24 cellular contexts compared by ENCODE assay signal in genomic region chr20:24461848-24462247, GRCh38. TPM values are rescaled to one million over a fixed set of nuclear protein-coding genes. Genes with fewer than 3 reads are reported as not detected.
"Had no signal": no experiment of that assay in that cellular context is flagged by ENCODE, and none has a peak within 500 bp of the region (broad histone marks: within the 10 kb centered on the region; RNA-seq: fewer than 3 reads in every experiment).

No MANE protein-coding gene starts in this region.

- DNase-seq: activated B cell treated with CpG ODN at 0.5 μM for 24 hours; activated CD4-positive, alpha-beta memory T cell treated with anti-CD3 and anti-CD28 coated beads for 36 hours; activated CD4-positive, alpha-beta T cell treated with anti-CD3 and anti-CD28 coated beads for 4 hours; activated gamma-delta T cell treated with Interleukin-2 at 50 U/mL for 16 hours; activated naive CD8-positive, alpha-beta T cell treated with anti-CD3 and anti-CD28 coated beads for 36 hours; activated T-cell treated with anti-CD3 and anti-CD28 coated beads for 4 hours; amniotic stem cell; colonic mucosa; erythroblast; foreskin melanocyte; glutamatergic neuron; kidney; left lung; mammary epithelial cell; nephron progenitor cell; right cardiac atrium; stimulated activated CD4-positive, alpha-beta T cell treated with anti-CD3 and anti-CD28 coated beads, Interleukin-2, amount 100 ng/mL, for 24 hours; stimulated activated naive CD4-positive, alpha-beta T cell treated with Interleukin-2 at 50 U/mL for 16 hours; uterus had no signal

- ATAC-seq: left lung, right cardiac atrium had no signal

- H3K27ac ChIP-seq: cardiac muscle cell, colonic mucosa, left lung, prostate gland, tibial nerve, uterus had no signal

- H3K27me3 ChIP-seq: colonic mucosa, tibial nerve, uterus had no signal

RNA-seq across cellular contexts. Expression of gene SYNDIG1, which starts 7.6 kb away (rescaled TPM):
- total RNA-seq: activated B cell treated with CpG ODN at 0.5 μM for 24 hours; activated CD4-positive, alpha-beta memory T cell treated with anti-CD3 and anti-CD28 coated beads for 36 hours; activated naive CD8-positive, alpha-beta T cell treated with anti-CD3 and anti-CD28 coated beads for 36 hours; activated T-helper 1 cell treated with anti-CD3 and anti-CD28 coated beads, Interleukin-12 subunit alpha, Interleukin-12 subunit beta, Interleukin-2, Interleukin-4 antibody, amounts not matched to agents 30 ng/mL and 10 ng/mL and 1 ng/mL, durations not matched to agents 14 hours and 24 hours and 36 hours; myocyte had no signal
